ENCODE assay signal across 1 cellular context in the genomic region with DNA sequence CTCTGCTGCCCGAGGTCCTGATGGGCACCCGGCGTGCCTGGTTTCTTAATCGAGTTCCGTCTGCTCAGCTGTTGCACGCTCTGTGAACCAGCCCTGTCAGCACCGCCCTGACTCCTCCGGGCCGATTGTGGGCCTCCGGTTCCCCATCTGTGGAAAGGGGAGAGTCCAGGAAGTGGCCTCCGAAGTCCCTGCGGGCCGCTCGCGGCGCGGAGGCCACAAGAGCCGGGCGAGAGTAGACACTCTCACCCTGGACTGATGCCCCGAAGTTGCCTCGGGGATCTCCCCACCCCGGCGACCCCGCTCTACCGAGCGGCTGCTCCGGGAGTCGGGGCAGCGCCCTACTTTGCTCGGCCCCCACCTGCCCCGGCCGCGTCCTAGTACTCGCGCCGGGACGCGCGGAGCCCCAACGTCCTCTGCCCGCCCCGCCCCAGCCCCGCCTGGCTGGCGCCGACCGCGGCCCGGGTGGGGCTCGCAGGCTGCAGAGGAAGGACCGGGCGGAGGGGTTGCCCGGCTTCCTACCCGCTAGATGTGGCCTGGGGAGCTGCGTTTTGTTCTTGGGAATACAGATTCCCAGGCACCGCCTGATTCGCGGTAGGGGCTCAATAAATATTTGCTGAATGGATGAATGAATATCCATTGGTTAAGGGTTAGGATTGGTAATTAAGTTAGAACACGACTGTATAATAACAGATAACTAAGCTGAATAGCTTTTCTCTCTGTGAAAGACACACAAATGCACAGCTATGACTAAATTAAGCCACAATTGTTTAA.
TF ChIP-seq lines count a peak whose summit lies in the region.

No MANE protein-coding gene starts in this region.

TF ChIP-seq in H1, 55 proteins besides CTCF, POLR2A, EP300 and RAD21:
- TF ChIP-seq KDM5A (IDR thresholded peaks at IDR 0.05; ENCODE audit: low read length) = no peak
- 0 out of 2 replicates have a peak, but pooled peaks have one; percentile 29 for TF ChIP-seq BACH1 (IDR thresholded peaks at IDR 0.05; ENCODE audit: low read length)
- no peak for TF ChIP-seq SIX5 (IDR thresholded peaks at IDR 0.05; ENCODE audit: low read depth, low read length)
- TF ChIP-seq JUN (IDR thresholded peaks at IDR 0.05; ENCODE audit: low read depth, low read length) = no peak
- no peak for TF ChIP-seq KDM1A (IDR thresholded peaks at IDR 0.05; ENCODE audit: borderline replicate concordance, low read length)
- TF ChIP-seq SRF (IDR thresholded peaks at IDR 0.05; ENCODE audit: low read depth, low read length) = no peak
- TF ChIP-seq NRF1 (IDR thresholded peaks at IDR 0.05; ENCODE audit: low read depth, low read length) = no peak
- TF ChIP-seq, protein P1, sequence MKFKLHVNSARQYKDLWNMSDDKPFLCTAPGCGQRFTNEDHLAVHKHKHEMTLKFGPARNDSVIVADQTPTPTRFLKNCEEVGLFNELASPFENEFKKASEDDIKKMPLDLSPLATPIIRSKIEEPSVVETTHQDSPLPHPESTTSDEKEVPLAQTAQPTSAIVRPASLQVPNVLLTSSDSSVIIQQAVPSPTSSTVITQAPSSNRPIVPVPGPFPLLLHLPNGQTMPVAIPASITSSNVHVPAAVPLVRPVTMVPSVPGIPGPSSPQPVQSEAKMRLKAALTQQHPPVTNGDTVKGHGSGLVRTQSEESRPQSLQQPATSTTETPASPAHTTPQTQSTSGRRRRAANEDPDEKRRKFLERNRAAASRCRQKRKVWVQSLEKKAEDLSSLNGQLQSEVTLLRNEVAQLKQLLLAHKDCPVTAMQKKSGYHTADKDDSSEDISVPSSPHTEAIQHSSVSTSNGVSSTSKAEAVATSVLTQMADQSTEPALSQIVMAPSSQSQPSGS (IDR thresholded peaks at IDR 0.05; ENCODE audit: low read length) = no peak
- TF ChIP-seq POU5F1 (IDR thresholded peaks at IDR 0.05; ENCODE audit: low read depth, low read length) = no peak
- no peak for TF ChIP-seq GTF2F1 (IDR thresholded peaks at IDR 0.05; ENCODE audit: borderline replicate concordance, low read depth, low read length)
- TF ChIP-seq TCF12 (IDR thresholded peaks at IDR 0.05; ENCODE audit: low read depth, low read length) = no peak
- TF ChIP-seq PHF8 (conservative IDR thresholded peaks at IDR 0.05; ENCODE audit: low read depth, low read length) = peak; percentile 61
- TF ChIP-seq RNF2 (IDR thresholded peaks at IDR 0.05; ENCODE audit: borderline replicate concordance, low read depth, low read length, missing control alignments, poor library complexity, severe bottlenecking) = no peak
- TF ChIP-seq SUZ12 (IDR thresholded peaks at IDR 0.05; ENCODE audit: low read length) = no peak
- TF ChIP-seq, protein P2, sequence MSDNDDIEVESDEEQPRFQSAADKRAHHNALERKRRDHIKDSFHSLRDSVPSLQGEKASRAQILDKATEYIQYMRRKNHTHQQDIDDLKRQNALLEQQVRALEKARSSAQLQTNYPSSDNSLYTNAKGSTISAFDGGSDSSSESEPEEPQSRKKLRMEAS (IDR thresholded peaks at IDR 0.05) = no peak
- no peak for TF ChIP-seq JUND (IDR thresholded peaks at IDR 0.05; ENCODE audit: low read length)
- TF ChIP-seq HDAC2 (IDR thresholded peaks at IDR 0.05; ENCODE audit: borderline replicate concordance in 1 of 2, low read depth in 2 of 2, low read length in 2 of 2) = 0 out of 4 replicates have a peak, but pooled peaks of 1 of the 2 experiments have one; percentile 78
- no peak for TF ChIP-seq CTBP2 (IDR thresholded peaks at IDR 0.05; ENCODE audit: borderline replicate concordance, insufficient read depth, insufficient read length, low read length)
- no peak for TF ChIP-seq BCL11A (IDR thresholded peaks at IDR 0.05; ENCODE audit: low read depth in 2 of 2, low read length in 2 of 2)
- TF ChIP-seq TBP (IDR thresholded peaks at IDR 0.05; ENCODE audit: low read depth, low read length) = 0 out of 2 replicates have a peak, but pooled peaks have one; percentile 22
- TF ChIP-seq TAF1 (IDR thresholded peaks at IDR 0.05; ENCODE audit: low read depth, low read length) = peak; percentile 32; the same call in 1 of the 2 replicates
- no peak for TF ChIP-seq CHD2 (IDR thresholded peaks at IDR 0.05; ENCODE audit: low read length)
- TF ChIP-seq HDAC6 (IDR thresholded peaks at IDR 0.05; ENCODE audit: low read depth, low read length) = no peak
- TF ChIP-seq SP1 (IDR thresholded peaks at IDR 0.05; ENCODE audit: low read depth, low read length) = no peak
- no peak for TF ChIP-seq YY1 (IDR thresholded peaks at IDR 0.05; ENCODE audit: low read depth, low read length)
- no peak for TF ChIP-seq FOSL1 (IDR thresholded peaks at IDR 0.05; ENCODE audit: insufficient read depth, low read depth, low read length)
- TF ChIP-seq CHD1 (IDR thresholded peaks at IDR 0.05; ENCODE audit: low read depth, low read length) = no peak
- TF ChIP-seq BRCA1 (IDR thresholded peaks at IDR 0.05; ENCODE audit: low read depth, low read length) = no peak
- no peak for TF ChIP-seq TEAD4 (IDR thresholded peaks at IDR 0.05; ENCODE audit: low read depth, low read length)
- TF ChIP-seq EZH2 (IDR thresholded peaks at IDR 0.05; ENCODE audit: low read depth, low read length, severe bottlenecking) = no peak
- TF ChIP-seq SAP30 (IDR thresholded peaks at IDR 0.05; ENCODE audit: insufficient read depth, insufficient replicate concordance, low read length) = no peak
- peak; percentile 43 for TF ChIP-seq KDM4A (IDR thresholded peaks at IDR 0.05; ENCODE audit: low read depth, low read length, severe bottlenecking)
- TF ChIP-seq, protein P3, sequence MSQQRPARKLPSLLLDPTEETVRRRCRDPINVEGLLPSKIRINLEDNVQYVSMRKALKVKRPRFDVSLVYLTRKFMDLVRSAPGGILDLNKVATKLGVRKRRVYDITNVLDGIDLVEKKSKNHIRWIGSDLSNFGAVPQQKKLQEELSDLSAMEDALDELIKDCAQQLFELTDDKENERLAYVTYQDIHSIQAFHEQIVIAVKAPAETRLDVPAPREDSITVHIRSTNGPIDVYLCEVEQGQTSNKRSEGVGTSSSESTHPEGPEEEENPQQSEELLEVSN (IDR thresholded peaks at IDR 0.05) = no peak
- TF ChIP-seq, protein P4, sequence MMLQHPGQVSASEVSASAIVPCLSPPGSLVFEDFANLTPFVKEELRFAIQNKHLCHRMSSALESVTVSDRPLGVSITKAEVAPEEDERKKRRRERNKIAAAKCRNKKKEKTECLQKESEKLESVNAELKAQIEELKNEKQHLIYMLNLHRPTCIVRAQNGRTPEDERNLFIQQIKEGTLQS (IDR thresholded peaks at IDR 0.05; ENCODE audit: insufficient read depth, low read depth, low read length) = no peak
- no peak for TF ChIP-seq RFX5 (IDR thresholded peaks at IDR 0.05; ENCODE audit: borderline replicate concordance, low read depth, low read length)
- TF ChIP-seq CREB1 (IDR thresholded peaks at IDR 0.05) = no peak
- peak; percentile 69 to 80; a peak in 2 of 4 replicates for TF ChIP-seq SIN3A (conservative IDR thresholded peaks at IDR 0.05 in 1 of 2, IDR thresholded peaks at IDR 0.05 in 1 of 2; ENCODE audit: low read depth in 1 of 2, low read length in 2 of 2)
- no peak for TF ChIP-seq SP2 (IDR thresholded peaks at IDR 0.05; ENCODE audit: low read length)
- TF ChIP-seq CBX5 (IDR thresholded peaks at IDR 0.05; ENCODE audit: low read depth, low read length) = no peak
- TF ChIP-seq, protein P5, sequence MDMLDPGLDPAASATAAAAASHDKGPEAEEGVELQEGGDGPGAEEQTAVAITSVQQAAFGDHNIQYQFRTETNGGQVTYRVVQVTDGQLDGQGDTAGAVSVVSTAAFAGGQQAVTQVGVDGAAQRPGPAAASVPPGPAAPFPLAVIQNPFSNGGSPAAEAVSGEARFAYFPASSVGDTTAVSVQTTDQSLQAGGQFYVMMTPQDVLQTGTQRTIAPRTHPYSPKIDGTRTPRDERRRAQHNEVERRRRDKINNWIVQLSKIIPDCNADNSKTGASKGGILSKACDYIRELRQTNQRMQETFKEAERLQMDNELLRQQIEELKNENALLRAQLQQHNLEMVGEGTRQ (IDR thresholded peaks at IDR 0.05; ENCODE audit: low read length) = no peak
- no peak for TF ChIP-seq ZNF274 (IDR thresholded peaks at IDR 0.05; ENCODE audit: borderline replicate concordance, extremely low read depth, low read length)
- no peak for TF ChIP-seq GABPA (IDR thresholded peaks at IDR 0.05; ENCODE audit: borderline replicate concordance, insufficient read depth, low read length)
- TF ChIP-seq SP4 (IDR thresholded peaks at IDR 0.05; ENCODE audit: low read length) = 0 out of 2 replicates have a peak, but pooled peaks have one; percentile 6
- TF ChIP-seq, protein P6, sequence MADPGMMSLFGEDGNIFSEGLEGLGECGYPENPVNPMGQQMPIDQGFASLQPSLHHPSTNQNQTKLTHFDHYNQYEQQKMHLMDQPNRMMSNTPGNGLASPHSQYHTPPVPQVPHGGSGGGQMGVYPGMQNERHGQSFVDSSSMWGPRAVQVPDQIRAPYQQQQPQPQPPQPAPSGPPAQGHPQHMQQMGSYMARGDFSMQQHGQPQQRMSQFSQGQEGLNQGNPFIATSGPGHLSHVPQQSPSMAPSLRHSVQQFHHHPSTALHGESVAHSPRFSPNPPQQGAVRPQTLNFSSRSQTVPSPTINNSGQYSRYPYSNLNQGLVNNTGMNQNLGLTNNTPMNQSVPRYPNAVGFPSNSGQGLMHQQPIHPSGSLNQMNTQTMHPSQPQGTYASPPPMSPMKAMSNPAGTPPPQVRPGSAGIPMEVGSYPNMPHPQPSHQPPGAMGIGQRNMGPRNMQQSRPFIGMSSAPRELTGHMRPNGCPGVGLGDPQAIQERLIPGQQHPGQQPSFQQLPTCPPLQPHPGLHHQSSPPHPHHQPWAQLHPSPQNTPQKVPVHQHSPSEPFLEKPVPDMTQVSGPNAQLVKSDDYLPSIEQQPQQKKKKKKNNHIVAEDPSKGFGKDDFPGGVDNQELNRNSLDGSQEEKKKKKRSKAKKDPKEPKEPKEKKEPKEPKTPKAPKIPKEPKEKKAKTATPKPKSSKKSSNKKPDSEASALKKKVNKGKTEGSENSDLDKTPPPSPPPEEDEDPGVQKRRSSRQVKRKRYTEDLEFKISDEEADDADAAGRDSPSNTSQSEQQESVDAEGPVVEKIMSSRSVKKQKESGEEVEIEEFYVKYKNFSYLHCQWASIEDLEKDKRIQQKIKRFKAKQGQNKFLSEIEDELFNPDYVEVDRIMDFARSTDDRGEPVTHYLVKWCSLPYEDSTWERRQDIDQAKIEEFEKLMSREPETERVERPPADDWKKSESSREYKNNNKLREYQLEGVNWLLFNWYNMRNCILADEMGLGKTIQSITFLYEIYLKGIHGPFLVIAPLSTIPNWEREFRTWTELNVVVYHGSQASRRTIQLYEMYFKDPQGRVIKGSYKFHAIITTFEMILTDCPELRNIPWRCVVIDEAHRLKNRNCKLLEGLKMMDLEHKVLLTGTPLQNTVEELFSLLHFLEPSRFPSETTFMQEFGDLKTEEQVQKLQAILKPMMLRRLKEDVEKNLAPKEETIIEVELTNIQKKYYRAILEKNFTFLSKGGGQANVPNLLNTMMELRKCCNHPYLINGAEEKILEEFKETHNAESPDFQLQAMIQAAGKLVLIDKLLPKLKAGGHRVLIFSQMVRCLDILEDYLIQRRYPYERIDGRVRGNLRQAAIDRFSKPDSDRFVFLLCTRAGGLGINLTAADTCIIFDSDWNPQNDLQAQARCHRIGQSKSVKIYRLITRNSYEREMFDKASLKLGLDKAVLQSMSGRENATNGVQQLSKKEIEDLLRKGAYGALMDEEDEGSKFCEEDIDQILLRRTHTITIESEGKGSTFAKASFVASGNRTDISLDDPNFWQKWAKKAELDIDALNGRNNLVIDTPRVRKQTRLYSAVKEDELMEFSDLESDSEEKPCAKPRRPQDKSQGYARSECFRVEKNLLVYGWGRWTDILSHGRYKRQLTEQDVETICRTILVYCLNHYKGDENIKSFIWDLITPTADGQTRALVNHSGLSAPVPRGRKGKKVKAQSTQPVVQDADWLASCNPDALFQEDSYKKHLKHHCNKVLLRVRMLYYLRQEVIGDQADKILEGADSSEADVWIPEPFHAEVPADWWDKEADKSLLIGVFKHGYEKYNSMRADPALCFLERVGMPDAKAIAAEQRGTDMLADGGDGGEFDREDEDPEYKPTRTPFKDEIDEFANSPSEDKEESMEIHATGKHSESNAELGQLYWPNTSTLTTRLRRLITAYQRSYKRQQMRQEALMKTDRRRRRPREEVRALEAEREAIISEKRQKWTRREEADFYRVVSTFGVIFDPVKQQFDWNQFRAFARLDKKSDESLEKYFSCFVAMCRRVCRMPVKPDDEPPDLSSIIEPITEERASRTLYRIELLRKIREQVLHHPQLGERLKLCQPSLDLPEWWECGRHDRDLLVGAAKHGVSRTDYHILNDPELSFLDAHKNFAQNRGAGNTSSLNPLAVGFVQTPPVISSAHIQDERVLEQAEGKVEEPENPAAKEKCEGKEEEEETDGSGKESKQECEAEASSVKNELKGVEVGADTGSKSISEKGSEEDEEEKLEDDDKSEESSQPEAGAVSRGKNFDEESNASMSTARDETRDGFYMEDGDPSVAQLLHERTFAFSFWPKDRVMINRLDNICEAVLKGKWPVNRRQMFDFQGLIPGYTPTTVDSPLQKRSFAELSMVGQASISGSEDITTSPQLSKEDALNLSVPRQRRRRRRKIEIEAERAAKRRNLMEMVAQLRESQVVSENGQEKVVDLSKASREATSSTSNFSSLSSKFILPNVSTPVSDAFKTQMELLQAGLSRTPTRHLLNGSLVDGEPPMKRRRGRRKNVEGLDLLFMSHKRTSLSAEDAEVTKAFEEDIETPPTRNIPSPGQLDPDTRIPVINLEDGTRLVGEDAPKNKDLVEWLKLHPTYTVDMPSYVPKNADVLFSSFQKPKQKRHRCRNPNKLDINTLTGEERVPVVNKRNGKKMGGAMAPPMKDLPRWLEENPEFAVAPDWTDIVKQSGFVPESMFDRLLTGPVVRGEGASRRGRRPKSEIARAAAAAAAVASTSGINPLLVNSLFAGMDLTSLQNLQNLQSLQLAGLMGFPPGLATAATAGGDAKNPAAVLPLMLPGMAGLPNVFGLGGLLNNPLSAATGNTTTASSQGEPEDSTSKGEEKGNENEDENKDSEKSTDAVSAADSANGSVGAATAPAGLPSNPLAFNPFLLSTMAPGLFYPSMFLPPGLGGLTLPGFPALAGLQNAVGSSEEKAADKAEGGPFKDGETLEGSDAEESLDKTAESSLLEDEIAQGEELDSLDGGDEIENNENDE (IDR thresholded peaks at IDR 0.05; ENCODE audit: insufficient replicate concordance, low read length) = peak; percentile 11
- TF ChIP-seq NANOG (IDR thresholded peaks at IDR 0.05; ENCODE audit: insufficient read depth, low read depth, low read length, poor library complexity, severe bottlenecking) = no peak
- TF ChIP-seq EGR1 (IDR thresholded peaks at IDR 0.05; ENCODE audit: borderline replicate concordance, low read depth, low read length) = no peak
- TF ChIP-seq ASH2L (IDR thresholded peaks at IDR 0.05; ENCODE audit: low read length) = peak; percentile 77
- TF ChIP-seq MAFK (IDR thresholded peaks at IDR 0.05; ENCODE audit: low read depth, low read length) = no peak
- TF ChIP-seq RBBP5 (IDR thresholded peaks at IDR 0.05; ENCODE audit: borderline replicate concordance, low read depth, low read length) = no peak
- no peak for TF ChIP-seq TAF7 (optimal IDR thresholded peaks at IDR 0.05; ENCODE audit: borderline replicate concordance, low read depth, low read length)
- TF ChIP-seq POLR2AphosphoS5 (IDR thresholded peaks at IDR 0.05; ENCODE audit: low read depth, low read length) = peak; percentile 35; the same call in 1 of the 2 replicates
- no peak for TF ChIP-seq CEBPB (IDR thresholded peaks at IDR 0.05; ENCODE audit: low read depth, low read length)
- no peak for TF ChIP-seq CBX8 (IDR thresholded peaks at IDR 0.05; ENCODE audit: borderline replicate concordance, low read depth, low read length)
- TF ChIP-seq RXRA (IDR thresholded peaks at IDR 0.05; ENCODE audit: insufficient read depth, low read depth, low read length) = no peak
- TF ChIP-seq SIRT6 (IDR thresholded peaks at IDR 0.05; ENCODE audit: low read length) = no peak
